Comparison of ENCODE assay signal across 21 cellular contexts in the genomic region with DNA sequence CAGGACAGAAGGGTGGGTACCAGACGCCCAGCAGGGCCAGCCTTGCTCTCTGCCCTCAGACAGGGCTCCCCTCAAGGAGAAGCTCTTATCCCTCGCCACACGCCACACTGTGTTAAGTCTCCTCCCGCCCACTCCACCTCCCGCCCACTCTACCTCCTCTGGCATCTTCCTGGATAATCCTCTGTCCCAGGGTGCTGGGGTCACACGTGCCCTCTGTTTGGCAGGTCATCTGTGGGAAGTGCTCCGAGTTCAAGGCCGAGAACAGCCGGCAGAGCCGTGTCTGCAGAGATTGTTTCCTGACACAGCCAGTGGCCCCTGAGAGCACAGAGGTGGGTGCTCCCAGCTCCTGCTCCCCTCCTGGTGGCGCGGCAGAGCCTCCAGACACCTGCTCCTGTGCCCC. TPM values are rescaled to one million over a fixed set of nuclear protein-coding genes. Genes with fewer than 3 reads are reported as not detected.
DNase-seq lines count a peak whose midpoint lies in the region; ATAC-seq and TF ChIP-seq lines count a peak whose summit lies in the region.
"Had no signal": no experiment of that assay in that cellular context is flagged by ENCODE, and none has a peak within 500 bp of the region (broad histone marks: within the 10 kb centered on the region; RNA-seq: fewer than 3 reads in every experiment).

No MANE protein-coding gene starts in this region.

- peaks cover 33% of the 10 kb centered on the region for H3K4me1 Mint-ChIP-seq in T-helper 2 cell treated with Interferon-gamma antibody and Interleukin-4, amounts not matched to agents 5 μg/mL and 100 μg/mL, for 36 hours (ENCODE audit: low read depth)
- peaks cover 91% of the 10 kb centered on the region for H3K4me1 Mint-ChIP-seq in CD14-positive monocyte
- peaks cover 47% of the 10 kb centered on the region for H3K4me1 Mint-ChIP-seq in activated CD8-positive, alpha-beta T cell treated with anti-CD3 and anti-CD28 coated beads, Interleukin-2, amount 10 ng/mL, durations not matched to agents 7 days and 5 days (ENCODE audit: low read depth)
- peaks cover 28 to 80% (median 77%) of the 10 kb centered on the region in 4 donors for H3K4me1 Mint-ChIP-seq in naive thymus-derived CD8-positive, alpha-beta T cell

- H3K9me3 Mint-ChIP-seq in T-helper 2 cell treated with Interferon-gamma antibody and Interleukin-4, amounts not matched to agents 5 μg/mL and 100 μg/mL, for 36 hours, result no peaks in the 10 kb centered on the region
- H3K9me3 Mint-ChIP-seq in CD14-positive monocyte, result peaks cover 0 to 3% (median 0%) of the 10 kb centered on the region in 7 donors
- no peaks in the 10 kb centered on the region for H3K9me3 Mint-ChIP-seq in activated CD8-positive, alpha-beta T cell treated with anti-CD3 and anti-CD28 coated beads, Interleukin-2, amount 10 ng/mL, durations not matched to agents 7 days and 5 days (ENCODE audit: insufficient read depth)
- H3K9me3 Mint-ChIP-seq in naive thymus-derived CD8-positive, alpha-beta T cell, result no peaks in the 10 kb centered on the region
- H3K9me3 Mint-ChIP-seq: mesothelial cell of epicardium had no signal

- no peak overlapping the region for H3K4me3 Mint-ChIP-seq in T-helper 2 cell treated with Interferon-gamma antibody and Interleukin-4, amounts not matched to agents 5 μg/mL and 100 μg/mL, for 36 hours
- peak overlapping the region; percentile 50 to 78 for H3K4me3 Mint-ChIP-seq in CD14-positive monocyte
- no peak overlapping the region for H3K4me3 Mint-ChIP-seq in activated CD8-positive, alpha-beta T cell treated with anti-CD3 and anti-CD28 coated beads, Interleukin-2, amount 10 ng/mL, durations not matched to agents 7 days and 5 days
- peak overlapping the region in 6 of 10 donors; percentile 29 to 60 (median 50) for H3K4me3 Mint-ChIP-seq in naive thymus-derived CD8-positive, alpha-beta T cell
- H3K4me3 Mint-ChIP-seq: mesothelial cell of epicardium had no signal

- CTCF ChIA-PET in activated CD8-positive, alpha-beta T cell treated with anti-CD3 and anti-CD28 coated beads, Interleukin-2, amount 10 ng/mL, durations not matched to agents 7 days and 5 days (lab: Charles Lee), result interaction anchor here (2.0 kb wide), 1 partner anchor 29 kb away, joined by 6 read pairs; no protein-coding TSS in a partner anchor

- no peak for TF ChIP-seq CTCF in CD14-positive monocyte (IDR thresholded peaks at IDR 0.05)

- DNase-seq in T-helper 2 cell treated with Interferon-gamma antibody and Interleukin-4, amounts not matched to agents 5 μg/mL and 100 μg/mL, for 36 hours (ENCODE audit: low spot score), result no peak
- DNase-seq in T-helper 2 cell (no peak), CD14-positive monocyte (ENCODE audit: low spot score) (no peak)
- no peak for DNase-seq in activated CD8-positive, alpha-beta T cell treated with anti-CD3 and anti-CD28 coated beads, Interleukin-2, amount 10 ng/mL, durations not matched to agents 7 days and 5 days
- DNase-seq in naive thymus-derived CD8-positive, alpha-beta T cell, result no peak
- DNase-seq: 8988T; activated CD4-positive, CD25-positive, alpha-beta regulatory T cell treated with anti-CD3 and anti-CD28 coated beads, Interleukin-2, amount 50 U/mL, for 72 hours; activated effector memory CD4-positive, alpha-beta T cell treated with anti-CD3 and anti-CD28 coated beads, Interleukin-2, amount 50 U/mL, for 16 hours; erythroblast; NCI-H2171 treated with DMSO at 0.1 percent for 48 hours; NCI-H69; stimulated activated CD8-positive, alpha-beta memory T cell treated with anti-CD3 and anti-CD28 coated beads, Interleukin-4, amount 100 ng/mL, for 48 hours; T1000 had no signal

- POLR2A ChIA-PET in activated CD8-positive, alpha-beta T cell treated with anti-CD3 and anti-CD28 coated beads, Interleukin-2, amount 10 ng/mL, durations not matched to agents 7 days and 5 days (lab: Charles Lee), result interaction anchor here (0.6 kb wide), 1 partner anchor 156 kb away, joined by 3 read pairs; no protein-coding TSS in a partner anchor
- POLR2A ChIA-PET in naive thymus-derived CD8-positive, alpha-beta T cell (lab: Charles Lee), result interaction anchor here (0.5 to 15.4 kb wide), 7 partner anchors 9 to 76 kb away, joined by 3 to 608 read pairs (median 5); a partner anchor contains a TSS

- intact Hi-C loops in CD14-positive monocyte (cut with micrococcal nuclease), result no loop called here

- H3K36me3 Mint-ChIP-seq in T-helper 2 cell treated with Interferon-gamma antibody and Interleukin-4, amounts not matched to agents 5 μg/mL and 100 μg/mL, for 36 hours (ENCODE audit: low read depth), result peaks cover 63% of the 10 kb centered on the region
- peaks cover 55 to 80% of the 10 kb centered on the region in 2 donors for H3K36me3 Mint-ChIP-seq in CD14-positive monocyte
- H3K36me3 Mint-ChIP-seq in activated CD8-positive, alpha-beta T cell treated with anti-CD3 and anti-CD28 coated beads, Interleukin-2, amount 10 ng/mL, durations not matched to agents 7 days and 5 days (ENCODE audit: low read depth), result peaks cover 67% of the 10 kb centered on the region
- peaks cover 5 to 71% (median 18%) of the 10 kb centered on the region in 3 donors for H3K36me3 Mint-ChIP-seq in naive thymus-derived CD8-positive, alpha-beta T cell

- peak overlapping the region; percentile 71 for H3K27ac Mint-ChIP-seq in T-helper 2 cell treated with Interferon-gamma antibody and Interleukin-4, amounts not matched to agents 5 μg/mL and 100 μg/mL, for 36 hours
- H3K27ac Mint-ChIP-seq in CD14-positive monocyte, result peak overlapping the region; percentile 86 to 93 (median 90)
- peak overlapping the region; percentile 61 for H3K27ac Mint-ChIP-seq in activated CD8-positive, alpha-beta T cell treated with anti-CD3 and anti-CD28 coated beads, Interleukin-2, amount 10 ng/mL, durations not matched to agents 7 days and 5 days
- H3K27ac Mint-ChIP-seq in naive thymus-derived CD8-positive, alpha-beta T cell, result peak overlapping the region; percentile 91 to 100 (median 98)
- H3K27ac Mint-ChIP-seq: mesothelial cell of epicardium had no signal

- no peak for ATAC-seq in activated CD8-positive, alpha-beta T cell treated with anti-CD3 and anti-CD28 coated beads, Interleukin-2, amount 10 ng/mL, durations not matched to agents 7 days and 5 days
- no peak for ATAC-seq in naive thymus-derived CD8-positive, alpha-beta T cell
- ATAC-seq in GM18519 (IDR thresholded peaks at IDR 0.05; ENCODE audit: low FRiP score, unreplicated experiment) (no peak), HG02623 (IDR thresholded peaks at IDR 0.05; ENCODE audit: unreplicated experiment) (no peak)
- no peak for ATAC-seq in activated CD4-positive, CD25-positive, alpha-beta regulatory T cell treated with anti-CD3 and anti-CD28 coated beads, Interleukin-2, amount 50 U/mL, for 24 hours
- ATAC-seq: HCT116, left lobe of liver had no signal

- H3K27me3 Mint-ChIP-seq in T-helper 2 cell treated with Interferon-gamma antibody and Interleukin-4, amounts not matched to agents 5 μg/mL and 100 μg/mL, for 36 hours (ENCODE audit: low read depth), result no peaks in the 10 kb centered on the region
- no peaks in the 10 kb centered on the region for H3K27me3 Mint-ChIP-seq in CD14-positive monocyte (ENCODE audit: low read depth in 3 of 3)
- no peaks in the 10 kb centered on the region for H3K27me3 Mint-ChIP-seq in activated CD8-positive, alpha-beta T cell treated with anti-CD3 and anti-CD28 coated beads, Interleukin-2, amount 10 ng/mL, durations not matched to agents 7 days and 5 days (ENCODE audit: low read depth)
- H3K27me3 Mint-ChIP-seq in naive thymus-derived CD8-positive, alpha-beta T cell, result no peaks in the 10 kb centered on the region

RNA-seq across cellular contexts. Expression of a gene that starts 26.0 kb away (rescaled TPM):
- polyA plus RNA-seq in CD14-positive monocyte, result 10 to 100 TPM; 10.5 to 15.7 TPM
- total RNA-seq in activated CD8-positive, alpha-beta T cell treated with anti-CD3 and anti-CD28 coated beads, Interleukin-2, amount 10 ng/mL, durations not matched to agents 7 days and 5 days, result 10 to 100 TPM; 57.9 to 59.6 TPM
- total RNA-seq in naive thymus-derived CD8-positive, alpha-beta T cell, result 10 to 100 TPM; 62.1 to 64.0 TPM
- polyA plus RNA-seq in naive thymus-derived CD8-positive, alpha-beta T cell, result 100 to 1,000 TPM in 2 of 3 donors, 10 to 100 TPM in 1; 86.7 to 208 (median 145) TPM
- total RNA-seq: astrocyte had no signal
- polyA plus RNA-seq: neural cell had no signal

Comparison
In these comparisons a context has a peak if more than half of its experiments do, and no peak if none do; other contexts are left out.
1. H3K4me3 Mint-ChIP-seq: peak in CD14-positive monocyte (2 of 2) and naive thymus-derived CD8-positive, alpha-beta T cell (6 of 10); none in T-helper 2 cell treated with Interferon-gamma antibody and Interleukin-4, amounts not matched to agents 5 μg/mL and 100 μg/mL, for 36 hours (single experiment) and activated CD8-positive, alpha-beta T cell treated with anti-CD3 and anti-CD28 coated beads, Interleukin-2, amount 10 ng/mL, durations not matched to agents 7 days and 5 days (single experiment).
2. Peak in every context shown above with its lines, with median percentiles within 50 percentile points of each other: H3K27ac Mint-ChIP-seq.